Comparison of ENCODE assay signal across 29 cellular contexts in the genomic region with DNA sequence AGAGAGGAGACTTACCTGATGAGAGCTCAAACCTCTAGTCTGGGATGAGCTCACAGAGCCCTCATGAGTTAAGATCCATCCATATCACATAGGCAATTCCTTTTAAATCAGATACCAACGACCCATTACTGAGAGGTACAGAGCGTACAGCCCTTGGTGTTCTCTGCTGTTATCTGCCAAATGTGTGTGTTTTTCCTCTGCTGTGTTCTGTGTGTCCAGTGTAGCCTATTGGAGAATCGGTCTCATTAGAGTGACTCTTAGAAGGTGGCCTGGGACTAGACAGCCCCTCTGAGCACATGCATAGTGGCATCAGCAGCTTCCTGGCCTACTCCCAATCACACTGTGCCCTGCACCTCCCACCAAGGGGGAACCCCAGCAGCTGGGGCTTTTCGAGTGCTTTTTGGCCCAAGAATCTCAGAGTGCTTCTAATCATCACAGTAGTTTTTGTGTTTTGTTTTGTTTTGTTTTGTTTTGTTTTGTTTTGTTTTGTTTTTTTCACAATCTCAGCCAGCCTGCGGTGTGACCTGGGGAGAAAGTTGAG. TPM values are rescaled to one million over a fixed set of nuclear protein-coding genes. Genes with fewer than 3 reads are reported as not detected.
A peak's percentile ranks its signal among the peaks of the same experiment; 100 is the strongest.
DNase-seq lines count a peak whose midpoint lies in the region; ATAC-seq and TF ChIP-seq lines count a peak whose summit lies in the region.
"Had no signal": no experiment of that assay in that cellular context is flagged by ENCODE, and none has a peak within 500 bp of the region (broad histone marks: within the 10 kb centered on the region; RNA-seq: fewer than 3 reads in every experiment).

No MANE protein-coding gene starts in this region.

- H3K4me3 ChIP-seq in right atrium auricular region, result no peak overlapping the region
- H3K4me3 ChIP-seq in neuronal stem cell (ENCODE audit: low read length in 2 of 2), result no peak overlapping the region
- no peak overlapping the region for H3K4me3 ChIP-seq in body of pancreas
- H3K4me3 ChIP-seq: thoracic aorta, uterus had no signal

- H3K27me3 ChIP-seq in right atrium auricular region (no peaks in the 10 kb centered on the region), neuronal stem cell (ENCODE audit: control insufficient read depth in 3 of 3, insufficient read depth in 3 of 3, low read depth in 1 of 3, low read length in 3 of 3) (peaks cover 0 to 31% (median 0%) of the 10 kb centered on the region in 3 experiments), body of pancreas (no peaks in the 10 kb centered on the region)
- H3K27me3 ChIP-seq: uterus had no signal

- H3K9me3 ChIP-seq in right atrium auricular region, result no peaks in the 10 kb centered on the region
- peaks cover 0 to 2% of the 10 kb centered on the region in 2 donors for H3K9me3 ChIP-seq in neuronal stem cell (replicated peaks in 1 of 2; ENCODE audit: control insufficient read depth in 2 of 2, insufficient read depth in 1 of 2, low read depth in 1 of 2, low read length in 2 of 2)
- H3K9me3 ChIP-seq in body of pancreas, result no peaks in the 10 kb centered on the region
- H3K9me3 ChIP-seq: SK-N-SH, thoracic aorta, uterus had no signal

- no peak overlapping the region for H3K18ac ChIP-seq in neuronal stem cell (ENCODE audit: low read length)

- H2AFZ ChIP-seq in neuronal stem cell (ENCODE audit: low read length), result no peak overlapping the region

- no peak overlapping the region for H3K9ac ChIP-seq in neuronal stem cell (ENCODE audit: low read depth, low read length, poor library complexity)
- H3K9ac ChIP-seq: SK-N-SH had no signal

- H2BK12ac ChIP-seq in neuronal stem cell (ENCODE audit: low read length), result no peak overlapping the region

- intact Hi-C loops in Right ventricle myocardium superior (cut with DNase I) (no loop called here), body of pancreas (cut with DNase I) (no loop called here)

- DNase-seq in Right ventricle myocardium superior (no peak), right atrium auricular region (ENCODE audit: low spot score) (no peak), neuronal stem cell (ENCODE audit: low spot score) (no peak), body of pancreas (no peak), kidney tubule cell (ENCODE audit: low spot score) (no peak), DMS79 treated with DMSO at 0.1 percent for 48 hours (lab: John Stamatoyannopoulos, UW) (no peak)
- DNase-seq: activated CD4-positive, alpha-beta T cell treated with anti-CD3 and anti-CD28 coated beads, Interleukin-2, amount 50 U/mL, for 4 hours; activated CD8-positive, alpha-beta memory T cell treated with anti-CD3 and anti-CD28 coated beads, Interleukin-2, amount 50 U/mL, for 48 hours; AML-193; CD8-positive, alpha-beta T cell; DMS 273 treated with DMSO at 0.1 percent for 48 hours; HFFc6; kidney glomerular epithelial cell; NCI-H1092; NCI-H1930; NCI-H526 treated with DMSO at 0.1 percent for 48 hours; nucleus accumbens; SK-N-SH; stimulated activated CD4-positive, alpha-beta T cell treated with anti-CD3 and anti-CD28 coated beads, Interleukin-4, amount 100 ng/mL, for 1 hour; stimulated activated naive CD4-positive, alpha-beta T cell; uterus had no signal

- H4K8ac ChIP-seq in neuronal stem cell (ENCODE audit: low read depth, low read length), result no peak overlapping the region

- no peak overlapping the region for H2BK15ac ChIP-seq in neuronal stem cell (ENCODE audit: low read length)

- H3K79me1 ChIP-seq in neuronal stem cell (ENCODE audit: low read depth, low read length), result peaks cover 1% of the 10 kb centered on the region

- H3K4me1 ChIP-seq in right atrium auricular region (peaks cover 0 to 6% of the 10 kb centered on the region in 2 donors), neuronal stem cell (ENCODE audit: control insufficient read depth in 2 of 2, insufficient read depth in 1 of 2, low read depth in 1 of 2, low read length in 2 of 2) (peaks cover 0 to 5% of the 10 kb centered on the region in 2 donors), body of pancreas (no peaks in the 10 kb centered on the region)
- H3K4me1 ChIP-seq: uterus had no signal

- TF ChIP-seq CTCF in right atrium auricular region (IDR thresholded peaks at IDR 0.05) (no peak), body of pancreas (IDR thresholded peaks at IDR 0.05) (no peak)

- H4K91ac ChIP-seq in neuronal stem cell (ENCODE audit: low read depth, low read length, poor library complexity), result no peak overlapping the region

- no peak overlapping the region for H3K4me2 ChIP-seq in neuronal stem cell (ENCODE audit: insufficient read depth, low read length, poor library complexity, severe bottlenecking)
- H3K4me2 ChIP-seq: SK-N-SH had no signal

- H3K27ac ChIP-seq in right atrium auricular region (peak overlapping the region in 1 of 2 donors; percentile 29), neuronal stem cell (replicated peaks; ENCODE audit: low read length) (no peak overlapping the region), body of pancreas (no peak overlapping the region)
- H3K27ac ChIP-seq: thoracic aorta, uterus had no signal

- peak overlapping the region; percentile 61 for H2AK5ac ChIP-seq in neuronal stem cell (ENCODE audit: low read depth, low read length)

- no peak overlapping the region for H2BK5ac ChIP-seq in neuronal stem cell (ENCODE audit: low read length)

- no peak overlapping the region for H3K14ac ChIP-seq in neuronal stem cell (ENCODE audit: low read length)

- no peak overlapping the region for H2BK120ac ChIP-seq in neuronal stem cell (ENCODE audit: low read depth, low read length)

- no peak overlapping the region for H3K23ac ChIP-seq in neuronal stem cell (ENCODE audit: low read depth, low read length, poor library complexity)

- no peak overlapping the region for H3K4ac ChIP-seq in neuronal stem cell (ENCODE audit: low read length)

- H3K36me3 ChIP-seq in right atrium auricular region (no peaks in the 10 kb centered on the region), neuronal stem cell (replicated peaks in 1 of 2; ENCODE audit: control insufficient read depth in 2 of 2, insufficient read depth in 2 of 2, low read length in 2 of 2) (no peaks in the 10 kb centered on the region), body of pancreas (replicated peaks in 1 of 2; ENCODE audit: insufficient read depth in 1 of 2, low read depth in 2 of 2) (no peaks in the 10 kb centered on the region)
- H3K36me3 ChIP-seq: thoracic aorta, uterus had no signal

- ATAC-seq in Right ventricle myocardium superior (ENCODE audit: poor library complexity) (peak; percentile 32), GM21423 (IDR thresholded peaks at IDR 0.05; ENCODE audit: unreplicated experiment) (peak; percentile 45), HG03378 (IDR thresholded peaks at IDR 0.05; ENCODE audit: unreplicated experiment) (peak; percentile 51), body of pancreas (no peak)
- ATAC-seq: CD8-positive, alpha-beta T cell; HepG2; WTC11 had no signal

- TF ChIP-seq POLR2A in body of pancreas (IDR thresholded peaks at IDR 0.05), result no peak

- no CpG with 5 or more reads among the region's 5 CpGs for WGBS in neuronal stem cell (ENCODE audit: extremely low coverage in 2 of 2, insufficient read length in 2 of 2, insufficient replicate concordance in 1 of 2), 2 donors
- 31 to 32% methylated on average over 4 to 5 of the region's 5 CpGs for WGBS in body of pancreas, 2 donors

RNA-seq across cellular contexts. Expression of a gene that starts 25.5 kb away (rescaled TPM):
- total RNA-seq in Right ventricle myocardium superior (not detected), right atrium auricular region (not detected), body of pancreas (not detected)
- not detected for polyA plus RNA-seq in neuronal stem cell (2013, experiment 1 of 2)
- 0.11 TPM for polyA plus RNA-seq in neuronal stem cell (2013, experiment 2 of 2)
- total RNA-seq: HFFc6, LHCN-M2, RPMI7951, thoracic aorta had no signal
- polyA plus RNA-seq: HepG2 had no signal

RNA-seq across cellular contexts. Expression of a gene that starts 26.1 kb away (rescaled TPM):
- total RNA-seq in Right ventricle myocardium superior, result 4.4 TPM
- total RNA-seq in right atrium auricular region, result 10 to 100 TPM in 1 of 2 donors, 1 to 10 TPM in 1; 8.2 to 23.3 TPM
- polyA plus RNA-seq in neuronal stem cell (2013, experiment 1 of 2), result 0.21 TPM
- 0.21 TPM for polyA plus RNA-seq in neuronal stem cell (2013, experiment 2 of 2)
- 10 to 100 TPM in 1 of 2 donors, 1 to 10 TPM in 1; 6.3 to 13.7 TPM for total RNA-seq in body of pancreas
- total RNA-seq: CD8-positive, alpha-beta T cell; HepG2; HFFc6 had no signal
- polyA plus RNA-seq: HepG2 had no signal

RNA-seq across cellular contexts. Expression of a gene that starts 50.1 kb away (rescaled TPM):
- total RNA-seq in Right ventricle myocardium superior, result not detected
- total RNA-seq in right atrium auricular region, result not detected
- polyA plus RNA-seq in neuronal stem cell (2013, experiment 1 of 2), result 0.07 TPM
- polyA plus RNA-seq in neuronal stem cell (2013, experiment 2 of 2), result 0.07 TPM
- not detected for total RNA-seq in body of pancreas
- total RNA-seq: CD8-positive, alpha-beta T cell; chondrocyte; HepG2; HFFc6; LHCN-M2; RPMI7951; uterus had no signal
- polyA plus RNA-seq: HepG2, SK-N-SH had no signal
